ENCODE assay signal across 1 cellular context in the genomic region with DNA sequence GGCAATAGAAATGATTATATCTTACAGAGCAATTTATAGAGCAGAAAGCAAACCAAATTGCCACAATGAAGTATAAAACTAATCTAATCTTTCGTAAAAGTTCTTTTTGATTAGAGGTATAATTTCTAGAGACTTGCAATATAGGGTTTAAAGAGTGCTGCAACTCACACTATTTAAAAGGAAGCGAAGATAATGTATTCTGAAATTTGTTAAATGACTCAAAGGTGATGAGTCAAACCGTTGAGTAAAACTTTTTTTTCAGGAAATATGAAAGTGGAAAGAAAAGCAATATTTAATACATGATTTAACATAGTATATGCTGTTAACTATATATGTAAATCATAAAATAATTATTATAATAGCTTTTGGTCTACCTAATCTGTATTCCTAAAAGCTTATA.
TF ChIP-seq lines count a peak whose summit lies in the region.

No MANE protein-coding gene starts in this region.

TF ChIP-seq in IMR-90, 13 proteins besides CTCF, POLR2A, EP300 and RAD21:
- no peak for TF ChIP-seq CHD1 (IDR thresholded peaks at IDR 0.05; ENCODE audit: low read depth, low read length)
- TF ChIP-seq RCOR1 (IDR thresholded peaks at IDR 0.05; ENCODE audit: insufficient replicate concordance, low read length) = no peak
- TF ChIP-seq, protein P1, sequence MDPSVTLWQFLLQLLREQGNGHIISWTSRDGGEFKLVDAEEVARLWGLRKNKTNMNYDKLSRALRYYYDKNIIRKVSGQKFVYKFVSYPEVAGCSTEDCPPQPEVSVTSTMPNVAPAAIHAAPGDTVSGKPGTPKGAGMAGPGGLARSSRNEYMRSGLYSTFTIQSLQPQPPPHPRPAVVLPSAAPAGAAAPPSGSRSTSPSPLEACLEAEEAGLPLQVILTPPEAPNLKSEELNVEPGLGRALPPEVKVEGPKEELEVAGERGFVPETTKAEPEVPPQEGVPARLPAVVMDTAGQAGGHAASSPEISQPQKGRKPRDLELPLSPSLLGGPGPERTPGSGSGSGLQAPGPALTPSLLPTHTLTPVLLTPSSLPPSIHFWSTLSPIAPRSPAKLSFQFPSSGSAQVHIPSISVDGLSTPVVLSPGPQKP (IDR thresholded peaks at IDR 0.05; ENCODE audit: borderline replicate concordance, low read depth, low read length) = no peak
- TF ChIP-seq CEBPB (IDR thresholded peaks at IDR 0.05; ENCODE audit: low read depth, low read length) = no peak
- no peak for TF ChIP-seq NFE2L2 (IDR thresholded peaks at IDR 0.05; ENCODE audit: low read depth, low read length)
- TF ChIP-seq RFX5 (IDR thresholded peaks at IDR 0.05; ENCODE audit: low read depth, low read length) = no peak
- TF ChIP-seq, protein P2, sequence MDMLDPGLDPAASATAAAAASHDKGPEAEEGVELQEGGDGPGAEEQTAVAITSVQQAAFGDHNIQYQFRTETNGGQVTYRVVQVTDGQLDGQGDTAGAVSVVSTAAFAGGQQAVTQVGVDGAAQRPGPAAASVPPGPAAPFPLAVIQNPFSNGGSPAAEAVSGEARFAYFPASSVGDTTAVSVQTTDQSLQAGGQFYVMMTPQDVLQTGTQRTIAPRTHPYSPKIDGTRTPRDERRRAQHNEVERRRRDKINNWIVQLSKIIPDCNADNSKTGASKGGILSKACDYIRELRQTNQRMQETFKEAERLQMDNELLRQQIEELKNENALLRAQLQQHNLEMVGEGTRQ (IDR thresholded peaks at IDR 0.05; ENCODE audit: low read depth, low read length) = no peak
- no peak for TF ChIP-seq MAZ (IDR thresholded peaks at IDR 0.05; ENCODE audit: borderline replicate concordance, low read depth, low read length)
- no peak for TF ChIP-seq FOS (IDR thresholded peaks at IDR 0.05; ENCODE audit: low read depth, low read length)
- TF ChIP-seq MXI1 (IDR thresholded peaks at IDR 0.05; ENCODE audit: borderline replicate concordance, low read depth, low read length) = no peak
- no peak for TF ChIP-seq SMC3 (IDR thresholded peaks at IDR 0.05; ENCODE audit: low read depth, low read length)
- no peak for TF ChIP-seq BHLHE40 (IDR thresholded peaks at IDR 0.05; ENCODE audit: low read depth, low read length)
- no peak for TF ChIP-seq MAFK (IDR thresholded peaks at IDR 0.05; ENCODE audit: low read depth, low read length)
TF ChIP-seq in IMR-90: peak in this region for 0.
